ENCODE assay signal across 10 cellular contexts in the genomic region with DNA sequence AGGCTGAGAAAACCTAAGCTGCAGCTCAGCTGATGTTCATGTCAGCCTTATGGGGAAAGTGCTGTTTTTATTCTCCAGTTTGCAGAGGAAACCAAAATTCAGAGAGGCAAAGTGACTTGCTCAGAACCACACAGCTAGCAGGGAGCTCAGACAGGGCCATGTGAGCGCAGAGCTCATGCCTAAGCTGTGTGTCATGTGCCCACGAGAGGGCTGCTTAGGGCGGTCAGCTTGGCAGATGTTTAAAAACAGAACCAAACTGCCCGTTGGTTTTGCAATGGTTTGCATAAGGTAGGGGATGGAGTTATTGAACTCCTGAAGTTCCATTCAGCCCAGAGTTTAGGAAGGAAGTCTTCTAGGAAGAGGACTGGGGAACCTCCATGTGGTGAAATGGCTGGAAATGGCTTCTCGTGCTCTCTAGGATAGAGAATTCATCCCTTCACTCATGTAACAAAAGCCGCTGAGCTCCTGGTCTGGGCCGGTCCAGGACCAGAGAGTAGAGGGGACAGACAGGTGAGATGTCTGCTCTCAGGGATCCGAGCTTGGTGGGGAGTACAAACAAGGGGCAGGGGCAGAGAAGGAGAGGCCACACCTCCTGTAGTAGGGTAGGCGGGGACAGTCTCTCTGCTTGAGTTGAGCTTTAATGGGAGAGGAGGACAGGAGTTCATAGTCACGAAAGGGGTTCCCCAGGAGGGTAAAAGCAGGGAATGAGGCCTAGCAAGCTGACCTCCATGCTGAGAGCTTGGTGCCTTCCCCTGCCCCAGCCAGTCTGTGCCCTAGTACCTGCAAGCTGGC. TPM values are rescaled to one million over a fixed set of nuclear protein-coding genes. Genes with fewer than 3 reads are reported as not detected.
DNase-seq lines count a peak whose midpoint lies in the region; ATAC-seq, FAIRE-seq and TF ChIP-seq lines count a peak whose summit lies in the region.
"Had no signal": no experiment of that assay in that cellular context is flagged by ENCODE, and none has a peak within 500 bp of the region (broad histone marks: within the 10 kb centered on the region; RNA-seq: fewer than 3 reads in every experiment).

No MANE protein-coding gene starts in this region.

- DNase-seq in G401 (ENCODE audit: low spot score) (peak; percentile 32), RCC 7860 (ENCODE audit: low spot score) (peak; percentile 63), fibroblast of peridontal ligament (ENCODE audit: extremely low read depth) (peak; percentile 91), progenitor cell of endocrine pancreas (ENCODE audit: low spot score, unreplicated experiment) (no peak), AML-193 (lab: John Stamatoyannopoulos, UW) (no peak)
- DNase-seq: T-helper 9 cell had no signal

- H3K36me3 Mint-ChIP-seq in progenitor cell of endocrine pancreas (ENCODE audit: insufficient read depth): peaks cover 11% of the 10 kb centered on the region

- H3K9me3 Mint-ChIP-seq in progenitor cell of endocrine pancreas (ENCODE audit: low read depth): no peaks in the 10 kb centered on the region

- TF ChIP-seq CTCF in progenitor cell of endocrine pancreas (IDR thresholded peaks at IDR 0.05; ENCODE audit: unreplicated experiment): no peak

- H3K27ac Mint-ChIP-seq in progenitor cell of endocrine pancreas: peak overlapping the region; percentile 20

- no peak overlapping the region for H3K4me3 Mint-ChIP-seq in progenitor cell of endocrine pancreas (ENCODE audit: low read depth)

- peaks cover 11% of the 10 kb centered on the region for H3K27me3 Mint-ChIP-seq in progenitor cell of endocrine pancreas

- ATAC-seq in GM21526 (IDR thresholded peaks at IDR 0.05; ENCODE audit: low FRiP score, unreplicated experiment) (no peak), HG02885 (IDR thresholded peaks at IDR 0.05; ENCODE audit: poor library complexity, unreplicated experiment) (no peak), GM18909 (IDR thresholded peaks at IDR 0.05; ENCODE audit: poor library complexity, unreplicated experiment) (no peak)

- in situ Hi-C loops in G401 (cut with HindIII; ENCODE audit: low sequenced_read_pairs): no loop called here

- H3K4me1 Mint-ChIP-seq in progenitor cell of endocrine pancreas (ENCODE audit: low read depth): peaks cover 31% of the 10 kb centered on the region

- peak; percentile 82 for FAIRE-seq in RCC 7860 (lab: Jason Lieb, UNC)
- FAIRE-seq: GM18507 had no signal

RNA-seq across cellular contexts. Expression of gene ARHGEF10L, which starts 46.9 kb away (rescaled TPM):
- total RNA-seq in G401 (2014; rRNA removed; shearing (Covaris generic)): 16.4 and 19.6 TPM in 2 replicates
- 28.0 and 31.3 TPM in 2 replicates for total RNA-seq in progenitor cell of endocrine pancreas

Comparison
In these comparisons a context has a peak if more than half of its experiments do, and no peak if none do; other contexts are left out.
1. DNase-seq: peak in G401 (single experiment), RCC 7860 (single experiment) and fibroblast of peridontal ligament (single experiment); none in progenitor cell of endocrine pancreas (single experiment) and AML-193 (0 of 2).